In the genomic region with DNA sequence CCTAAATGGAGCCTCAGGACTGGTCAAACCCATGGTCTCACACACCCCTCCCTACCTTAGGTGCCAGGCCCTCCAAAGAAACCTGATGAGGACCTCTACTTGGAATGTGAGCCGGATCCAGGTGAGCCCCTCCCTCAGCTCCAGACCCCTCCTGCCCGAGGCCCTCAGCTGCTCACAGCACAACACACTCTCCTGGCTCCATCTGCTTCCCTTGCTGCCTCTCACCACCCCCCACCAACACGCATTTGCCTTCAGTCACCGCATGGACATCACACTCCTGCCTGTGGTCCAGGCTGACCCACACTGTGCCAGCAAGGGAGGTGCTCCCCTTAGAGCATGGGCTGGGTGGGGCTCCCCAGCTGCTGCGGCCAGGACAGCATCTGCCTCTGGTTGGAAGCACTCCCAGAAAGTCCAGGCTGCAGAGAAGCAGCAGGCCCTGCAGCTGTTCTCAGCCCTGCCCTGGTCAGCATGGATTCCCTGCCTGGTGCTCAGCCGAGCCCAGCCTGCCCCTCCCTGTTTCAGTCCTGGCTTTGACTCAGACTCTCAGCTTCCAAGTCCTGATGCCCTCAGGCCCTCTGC, we compare ENCODE assay signal across 8 cellular contexts. TPM values are rescaled to one million over a fixed set of nuclear protein-coding genes. Genes with fewer than 3 reads are reported as not detected.
DNase-seq lines count a peak whose midpoint lies in the region; ATAC-seq and TF ChIP-seq lines count a peak whose summit lies in the region.

No MANE protein-coding gene starts in this region.

- CTCF ChIA-PET in AG04450 (lab: Charles Lee): no interaction called here

- DNase-seq in AG04450 (ENCODE audit: low read depth, low spot score) (peak; percentile 93), NCI-H1694 (lab: John Stamatoyannopoulos, UW) (peak; percentile 70), colonic mucosa (peak; percentile 79), lung microvascular endothelial cell (ENCODE audit: low read depth in 2 of 2) (peak; percentile 8 to 39), COLO829 (ENCODE audit: low spot score) (no peak)

- WGBS in urinary bladder: 29% methylated on average over 6 of the region's 6 CpGs

- TF ChIP-seq CTCF in AG04450 (IDR thresholded peaks at IDR 0.05; ENCODE audit: low read depth, low read length) (no peak), colonic mucosa (IDR thresholded peaks at IDR 0.05) (no peak)

- H3K27me3 ChIP-seq in AG04450 (ENCODE audit: control insufficient read depth, insufficient read depth, low read length) (no peaks in the 10 kb centered on the region), colonic mucosa (no peaks in the 10 kb centered on the region)

- H3K36me3 ChIP-seq in colonic mucosa: no peaks in the 10 kb centered on the region
- no peaks in the 10 kb centered on the region for H3K36me3 ChIP-seq in urinary bladder (ENCODE audit: insufficient read depth)

- intact Hi-C loops in colonic mucosa (cut with DNase I): no loop called here

- peaks cover 10% of the 10 kb centered on the region for H3K4me1 ChIP-seq in colonic mucosa
- no peaks in the 10 kb centered on the region for H3K4me1 ChIP-seq in urinary bladder (ENCODE audit: insufficient read depth)

- ATAC-seq in GM19023 (IDR thresholded peaks at IDR 0.05; ENCODE audit: unreplicated experiment): no peak
- ATAC-seq in GM19035 (IDR thresholded peaks at IDR 0.05; ENCODE audit: unreplicated experiment): no peak

- H3K27ac ChIP-seq in AG04450 (ENCODE audit: low read depth, low read length) (peak overlapping the region; percentile 73), colonic mucosa (peak overlapping the region; percentile 1), urinary bladder (ENCODE audit: low read depth) (peak overlapping the region; percentile 11)

- H3K9ac ChIP-seq in colonic mucosa (ENCODE audit: low read depth in 2 of 2, low read length in 2 of 2): peak overlapping the region; percentile 33 to 46

- POLR2A ChIA-PET in AG04450 (lab: Yijun Ruan, JAX): interaction anchor here (0.7 to 6.2 kb wide), 8 partner anchors 10 to 116 kb away, joined by 3 to 81 read pairs (median 4); a partner anchor contains a TSS

- H3K4me3 ChIP-seq in AG04450 (ENCODE audit: low read depth, low read length) (no peak overlapping the region), colonic mucosa (no peak overlapping the region), urinary bladder (ENCODE audit: low read depth, low read length) (no peak overlapping the region)

- no peaks in the 10 kb centered on the region; the same call in 1 of the 2 replicates for H3K9me3 ChIP-seq in AG04450 (ENCODE audit: control insufficient read depth, insufficient read depth, low read length)
- H3K9me3 ChIP-seq in colonic mucosa: no peaks in the 10 kb centered on the region

RNA-seq across cellular contexts. Expression of a gene that starts 15.1 kb away (rescaled TPM):
- polyA plus RNA-seq in AG04450 (2011; rRNA removed) (0.10 and 0.15 TPM in 2 replicates), urinary bladder (0.37 TPM)
- not detected in 2 replicates for polyA minus RNA-seq in AG04450 (2011; rRNA and poly(A)+ RNA removed)
- total RNA-seq in colonic mucosa (1 to 10 TPM; 1.6 to 9.2 TPM), lung microvascular endothelial cell (not detected in 2 replicates), urinary bladder (not detected)

RNA-seq across cellular contexts. Expression of a gene that starts 23.4 kb away (rescaled TPM):
- polyA plus RNA-seq in AG04450 (2011; rRNA removed) (70.5 and 97.8 TPM in 2 replicates), urinary bladder (76.0 TPM)
- 34.6 and 62.9 TPM in 2 replicates for polyA minus RNA-seq in AG04450 (2011; rRNA and poly(A)+ RNA removed)
- total RNA-seq in colonic mucosa (100 to 1,000 TPM; 102 to 105 TPM), lung microvascular endothelial cell (23.4 and 69.5 TPM in 2 replicates), urinary bladder (89.3 TPM)

Comparison
In these comparisons a context has a peak if more than half of its experiments do, and no peak if none do; other contexts are left out.
1. H3K27ac ChIP-seq: peak in every context shown above with its lines; median percentile 73 in AG04450; 11 in urinary bladder; 1 in colonic mucosa.